ENCODE assay signal across 9 cellular contexts in genomic region chr14:61564623-61565091, GRCh38.
DNase-seq lines count a peak whose midpoint lies in the region; ATAC-seq, FAIRE-seq and TF ChIP-seq lines count a peak whose summit lies in the region.
"Had no signal": no experiment of that assay in that cellular context is flagged by ENCODE, and none has a peak within 500 bp of the region (broad histone marks: within the 10 kb centered on the region; RNA-seq: fewer than 3 reads in every experiment).

No MANE protein-coding gene starts in this region.

- H3K27ac ChIP-seq in K562 (ENCODE audit: extremely low read depth, low read depth, low read length) (peak overlapping the region; percentile 59; the same call in 2 of the 3 replicates), mesodermal cell (ENCODE audit: low read depth, low read length, severe bottlenecking) (peak overlapping the region; percentile 97)
- H3K27ac ChIP-seq: left ventricle myocardium inferior had no signal

- no peak for TF ChIP-seq POLR2A in K562 (conservative IDR thresholded peaks at IDR 0.05)

- peak; percentile 75 for DNase-seq in AG08396 (ENCODE audit: low spot score)
- peak; percentile 50 for DNase-seq in HT-29 (ENCODE audit: low spot score)
- peak; percentile 17 to 54 (median 31) for DNase-seq in K562 (ENCODE audit: extremely low read depth in 1 of 4, low spot score in 3 of 4)
- DNase-seq in activated CD4-positive, CD25-positive, alpha-beta regulatory T cell treated with anti-CD3 and anti-CD28 coated beads, Interleukin-2, amount 50 U/mL, for 72 hours = no peak
- DNase-seq in T-helper 1 cell = no peak
- DNase-seq: left ventricle myocardium inferior had no signal

- TF ChIP-seq RAD21 in K562 (CRISPR knock-in tag; conservative IDR thresholded peaks at IDR 0.05 in 1 of 2, IDR thresholded peaks at IDR 0.05 in 1 of 2) = no peak

- no peaks in the 10 kb centered on the region for H4K20me1 ChIP-seq in K562 (replicated peaks; ENCODE audit: control insufficient read depth, insufficient read depth, low read length)

- H2AFZ ChIP-seq in K562 (ENCODE audit: low read depth, low read length) = peak overlapping the region; percentile 74

- no peak for TF ChIP-seq CTCF in K562 (IDR thresholded peaks at IDR 0.05 in 2 of 3, conservative IDR thresholded peaks at IDR 0.05 in 1 of 3; ENCODE audit: insufficient read depth in 2 of 3, low read depth in 1 of 3, low read length in 3 of 3)

- H3K4me3 ChIP-seq in K562 (no peak overlapping the region), mesodermal cell (ENCODE audit: extremely low read depth, insufficient read depth, low read length, poor library complexity, severe bottlenecking) (no peak overlapping the region)
- H3K4me3 ChIP-seq: left ventricle myocardium inferior had no signal

- no peaks in the 10 kb centered on the region for H3K27me3 ChIP-seq in K562 (ENCODE audit: control insufficient read depth in 2 of 2, insufficient read depth in 2 of 2, low read length in 2 of 2)

- CTCF ChIA-PET in K562 (lab: Yijun Ruan, JAX; ENCODE audit: low intra/inter-chr PET ratio) = no interaction called here

- H3K36me3 ChIP-seq in K562 (ENCODE audit: control insufficient read depth, insufficient read depth, low read length) = no peaks in the 10 kb centered on the region
- H3K36me3 ChIP-seq in mesodermal cell (ENCODE audit: control insufficient read depth, insufficient read depth, low read length) = no peaks in the 10 kb centered on the region
- H3K36me3 ChIP-seq: left ventricle myocardium inferior had no signal

- no peaks in the 10 kb centered on the region for H3K9me1 ChIP-seq in K562 (ENCODE audit: control insufficient read depth, insufficient read depth, low read length)

- POLR2A ChIA-PET in K562 (lab: Yijun Ruan, JAX) = interaction anchor here (0.6 kb wide), 1 partner anchor 9 kb away, joined by 3 read pairs; no protein-coding TSS in a partner anchor

- FAIRE-seq in K562 (lab: Jason Lieb, UNC) = peak; percentile 71

- no peaks in the 10 kb centered on the region for H3K9me3 ChIP-seq in K562 (replicated peaks; ENCODE audit: control insufficient read depth, insufficient read depth, low read depth, low read length)
- H3K9me3 ChIP-seq in mesodermal cell (ENCODE audit: control insufficient read depth, low read length) = no peaks in the 10 kb centered on the region
- H3K9me3 ChIP-seq: left ventricle myocardium inferior had no signal

- in situ Hi-C loops in K562 (cut with MboI) = no loop called here

- no peaks in the 10 kb centered on the region for H3K79me2 ChIP-seq in K562 (ENCODE audit: control insufficient read depth, insufficient read depth, low read length)

- H3K9ac ChIP-seq in K562 (ENCODE audit: insufficient read depth in 1 of 2, low read depth in 2 of 2, low read length in 2 of 2) = peak overlapping the region in 1 of 2 experiments; percentile 61; a peak in 1 of 4 replicates

- peaks cover 33 to 49% of the 10 kb centered on the region in 2 experiments for H3K4me1 ChIP-seq in K562 (replicated peaks in 1 of 2; ENCODE audit: control insufficient read depth in 2 of 2, insufficient read depth in 2 of 2, low read length in 2 of 2)
- peaks cover 85% of the 10 kb centered on the region for H3K4me1 ChIP-seq in mesodermal cell (ENCODE audit: control insufficient read depth, insufficient read depth, low read length, poor library complexity, severe bottlenecking)

- no peak for TF ChIP-seq EP300 in K562 (IDR thresholded peaks at IDR 0.05; ENCODE audit: low read length)

- 0 out of 2 replicates have a peak overlapping the region, but pooled peaks have one; percentile 15 for H3K4me2 ChIP-seq in K562 (ENCODE audit: insufficient read depth, low read length)

- ATAC-seq in K562 (peak; percentile 48), GM18858 (IDR thresholded peaks at IDR 0.05; ENCODE audit: unreplicated experiment) (no peak), GM18520 (IDR thresholded peaks at IDR 0.05; ENCODE audit: unreplicated experiment) (no peak)

- intact Hi-C loops in K562 (cut with micrococcal nuclease) = loop anchor here (5.0 kb wide), 1 partner anchor 133 kb away; the partner anchor contains the start of gene HIF1A

- BruUV-seq in K562 (replicated peaks; lab: Mats Ljungman, UMichigan) = no TSS peak

- 5% methylated on average over 4 of the region's 6 CpGs for WGBS in K562 (ENCODE audit: insufficient coverage, low coverage, missing lambda C conversion rate)
- WGBS in mesodermal cell (ENCODE audit: insufficient coverage in 2 of 2), 2 experiments = 77 to 79% methylated on average over 2 to 4 of the region's 6 CpGs

TF ChIP-seq in K562, 482 proteins besides CTCF, POLR2A, EP300 and RAD21 (continues in another document):
- TF ChIP-seq MXI1 (IDR thresholded peaks at IDR 0.05; ENCODE audit: low read depth, low read length) (no peak), RFX7 (CRISPR knock-in tag; IDR thresholded peaks at IDR 0.05) (no peak), ZNF140 (CRISPR knock-in tag; IDR thresholded peaks at IDR 0.05) (no peak), NELFE (IDR thresholded peaks at IDR 0.05; ENCODE audit: insufficient read depth, insufficient read length) (no peak), JUND (IDR thresholded peaks at IDR 0.05; ENCODE audit: borderline replicate concordance, low read depth, low read length) (no peak; the same call in 1 of the 2 replicates), JUND (tag; IDR thresholded peaks at IDR 0.05; ENCODE audit: borderline replicate concordance, low read depth, low read length) (peak; percentile 49; the same call in 1 of the 3 replicates), JUNB (CRISPR knock-in tag; conservative IDR thresholded peaks at IDR 0.05) (no peak), RBM34 (IDR thresholded peaks at IDR 0.05; ENCODE audit: borderline replicate concordance, insufficient read depth, low read length) (no peak), FOSL1 (tag; conservative IDR thresholded peaks at IDR 0.05) (peak; percentile 55), RBFOX2 (IDR thresholded peaks at IDR 0.05; ENCODE audit: low read depth, low read length) (no peak), ZNF121 (CRISPR knock-in tag; conservative IDR thresholded peaks at IDR 0.05) (no peak), NFE2 (IDR thresholded peaks at IDR 0.05; ENCODE audit: low read depth) (peak; percentile 66), MEIS2 (IDR thresholded peaks at IDR 0.05; ENCODE audit: partially characterized antibody) (no peak), MAZ (CRISPR knock-in tag; conservative IDR thresholded peaks at IDR 0.05 in 1 of 2, IDR thresholded peaks at IDR 0.05 in 1 of 2) (peak in 1 of 2 experiments; percentile 35; a peak in 1 of 4 replicates), ZFX (CRISPR knock-in tag; IDR thresholded peaks at IDR 0.05) (0 out of 2 replicates have a peak, but pooled peaks have one; percentile 15)
- TF ChIP-seq, protein P1, sequence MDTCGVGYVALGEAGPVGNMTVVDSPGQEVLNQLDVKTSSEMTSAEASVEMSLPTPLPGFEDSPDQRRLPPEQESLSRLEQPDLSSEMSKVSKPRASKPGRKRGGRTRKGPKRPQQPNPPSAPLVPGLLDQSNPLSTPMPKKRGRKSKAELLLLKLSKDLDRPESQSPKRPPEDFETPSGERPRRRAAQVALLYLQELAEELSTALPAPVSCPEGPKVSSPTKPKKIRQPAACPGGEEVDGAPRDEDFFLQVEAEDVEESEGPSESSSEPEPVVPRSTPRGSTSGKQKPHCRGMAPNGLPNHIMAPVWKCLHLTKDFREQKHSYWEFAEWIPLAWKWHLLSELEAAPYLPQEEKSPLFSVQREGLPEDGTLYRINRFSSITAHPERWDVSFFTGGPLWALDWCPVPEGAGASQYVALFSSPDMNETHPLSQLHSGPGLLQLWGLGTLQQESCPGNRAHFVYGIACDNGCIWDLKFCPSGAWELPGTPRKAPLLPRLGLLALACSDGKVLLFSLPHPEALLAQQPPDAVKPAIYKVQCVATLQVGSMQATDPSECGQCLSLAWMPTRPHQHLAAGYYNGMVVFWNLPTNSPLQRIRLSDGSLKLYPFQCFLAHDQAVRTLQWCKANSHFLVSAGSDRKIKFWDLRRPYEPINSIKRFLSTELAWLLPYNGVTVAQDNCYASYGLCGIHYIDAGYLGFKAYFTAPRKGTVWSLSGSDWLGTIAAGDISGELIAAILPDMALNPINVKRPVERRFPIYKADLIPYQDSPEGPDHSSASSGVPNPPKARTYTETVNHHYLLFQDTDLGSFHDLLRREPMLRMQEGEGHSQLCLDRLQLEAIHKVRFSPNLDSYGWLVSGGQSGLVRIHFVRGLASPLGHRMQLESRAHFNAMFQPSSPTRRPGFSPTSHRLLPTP (IDR thresholded peaks at IDR 0.05; ENCODE audit: borderline replicate concordance, extremely low read depth, insufficient read length) = no peak
- TF ChIP-seq, protein P2, sequence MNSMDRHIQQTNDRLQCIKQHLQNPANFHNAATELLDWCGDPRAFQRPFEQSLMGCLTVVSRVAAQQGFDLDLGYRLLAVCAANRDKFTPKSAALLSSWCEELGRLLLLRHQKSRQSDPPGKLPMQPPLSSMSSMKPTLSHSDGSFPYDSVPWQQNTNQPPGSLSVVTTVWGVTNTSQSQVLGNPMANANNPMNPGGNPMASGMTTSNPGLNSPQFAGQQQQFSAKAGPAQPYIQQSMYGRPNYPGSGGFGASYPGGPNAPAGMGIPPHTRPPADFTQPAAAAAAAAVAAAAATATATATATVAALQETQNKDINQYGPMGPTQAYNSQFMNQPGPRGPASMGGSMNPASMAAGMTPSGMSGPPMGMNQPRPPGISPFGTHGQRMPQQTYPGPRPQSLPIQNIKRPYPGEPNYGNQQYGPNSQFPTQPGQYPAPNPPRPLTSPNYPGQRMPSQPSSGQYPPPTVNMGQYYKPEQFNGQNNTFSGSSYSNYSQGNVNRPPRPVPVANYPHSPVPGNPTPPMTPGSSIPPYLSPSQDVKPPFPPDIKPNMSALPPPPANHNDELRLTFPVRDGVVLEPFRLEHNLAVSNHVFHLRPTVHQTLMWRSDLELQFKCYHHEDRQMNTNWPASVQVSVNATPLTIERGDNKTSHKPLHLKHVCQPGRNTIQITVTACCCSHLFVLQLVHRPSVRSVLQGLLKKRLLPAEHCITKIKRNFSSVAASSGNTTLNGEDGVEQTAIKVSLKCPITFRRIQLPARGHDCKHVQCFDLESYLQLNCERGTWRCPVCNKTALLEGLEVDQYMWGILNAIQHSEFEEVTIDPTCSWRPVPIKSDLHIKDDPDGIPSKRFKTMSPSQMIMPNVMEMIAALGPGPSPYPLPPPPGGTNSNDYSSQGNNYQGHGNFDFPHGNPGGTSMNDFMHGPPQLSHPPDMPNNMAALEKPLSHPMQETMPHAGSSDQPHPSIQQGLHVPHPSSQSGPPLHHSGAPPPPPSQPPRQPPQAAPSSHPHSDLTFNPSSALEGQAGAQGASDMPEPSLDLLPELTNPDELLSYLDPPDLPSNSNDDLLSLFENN (IDR thresholded peaks at IDR 0.05; ENCODE audit: low read depth in 2 of 2, low read length in 2 of 2) = no peak

Comparison
In these comparisons a context has a peak if more than half of its experiments do, and no peak if none do; other contexts are left out.
1. DNase-seq: peak in AG08396 (single experiment), HT-29 (single experiment) and K562 (4 of 4); none in activated CD4-positive, CD25-positive, alpha-beta regulatory T cell treated with anti-CD3 and anti-CD28 coated beads, Interleukin-2, amount 50 U/mL, for 72 hours (single experiment) and T-helper 1 cell (0 of 5).